ENCODE assay signal across 9 cellular contexts in the genomic region with DNA sequence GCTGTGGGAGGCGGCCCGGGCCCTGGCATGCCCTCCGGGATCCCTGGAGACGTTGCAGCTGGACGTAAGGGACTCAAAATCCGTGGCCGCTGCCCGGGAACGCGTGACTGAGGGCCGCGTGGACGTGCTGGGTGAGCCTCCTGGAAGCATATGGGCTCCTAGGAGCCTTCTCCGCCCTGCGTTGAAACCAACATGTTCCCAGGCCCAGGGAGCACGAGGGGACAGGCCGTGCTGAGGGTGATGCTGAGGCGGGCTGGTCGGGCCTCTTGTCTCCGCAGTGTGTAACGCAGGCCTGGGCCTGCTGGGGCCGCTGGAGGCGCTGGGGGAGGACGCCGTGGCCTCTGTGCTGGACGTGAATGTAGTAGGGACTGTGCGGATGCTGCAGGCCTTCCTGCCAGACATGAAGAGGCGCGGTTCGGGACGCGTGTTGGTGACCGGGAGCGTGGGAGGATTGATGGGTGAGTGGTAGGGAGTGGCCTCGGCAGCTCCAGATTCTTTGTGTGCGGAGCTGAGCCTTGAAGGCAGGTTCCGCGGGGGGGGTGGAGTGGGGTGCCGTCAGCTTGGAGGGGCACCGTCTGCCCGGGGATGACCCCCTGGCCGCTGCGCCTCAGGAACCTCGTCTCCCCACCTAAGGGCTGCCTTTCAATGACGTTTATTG. TPM values are rescaled to one million over a fixed set of nuclear protein-coding genes. Genes with fewer than 3 reads are reported as not detected.
DNase-seq lines count a peak whose midpoint lies in the region; ATAC-seq lines count a peak whose summit lies in the region.
"Had no signal": no experiment of that assay in that cellular context is flagged by ENCODE, and none has a peak within 500 bp of the region (broad histone marks: within the 10 kb centered on the region; RNA-seq: fewer than 3 reads in every experiment).

No MANE protein-coding gene starts in this region.

- peak overlapping the region; percentile 85 for H3K4me3 Mint-ChIP-seq in activated CD4-positive, alpha-beta T cell treated with anti-CD3 and anti-CD28 coated beads for 36 hours
- peak overlapping the region; percentile 91 for H3K4me3 Mint-ChIP-seq in activated CD4-positive, alpha-beta memory T cell treated with anti-CD3 and anti-CD28 coated beads, Interleukin-2, amount 10 ng/mL, durations not matched to agents 7 days and 5 days
- H3K4me3 Mint-ChIP-seq in stimulated activated naive B cell treated with anti-CD40 and anti-IgM and Interleukin-4, amounts not matched to agents 10 μg/mL and 1 μg/mL and 100 μg/mL, for 72 hours, result peak overlapping the region; percentile 93 to 99

- no peak for DNase-seq in activated CD4-positive, alpha-beta T cell treated with anti-CD3 and anti-CD28 coated beads for 36 hours
- DNase-seq in activated CD4-positive, alpha-beta T cell treated with anti-CD3 and anti-CD28 coated beads for 48 hours, result no peak
- DNase-seq in activated CD4-positive, alpha-beta memory T cell treated with anti-CD3 and anti-CD28 coated beads, Interleukin-2, amount 10 ng/mL, durations not matched to agents 7 days and 5 days, result no peak
- DNase-seq in hepatic stellate cell (ENCODE audit: low spot score), result peak; percentile 78
- DNase-seq in stimulated activated naive B cell treated with anti-CD40 and anti-IgM and Interleukin-4, amounts not matched to agents 10 μg/mL and 1 μg/mL and 100 μg/mL, for 72 hours, result no peak
- no peak for DNase-seq in NOMO-1 (lab: John Stamatoyannopoulos, UW; ENCODE audit: unreplicated experiment in 2 of 2)
- DNase-seq: kidney glomerular epithelial cell had no signal

- CTCF ChIA-PET in activated CD4-positive, alpha-beta T cell treated with anti-CD3 and anti-CD28 coated beads for 36 hours (lab: Charles Lee), result interaction anchor here (0.6 to 2.0 kb wide), 2 partner anchors 18 to 325 kb away, joined by 3 to 8 read pairs; a partner anchor contains a TSS
- CTCF ChIA-PET in activated CD4-positive, alpha-beta memory T cell treated with anti-CD3 and anti-CD28 coated beads, Interleukin-2, amount 10 ng/mL, durations not matched to agents 7 days and 5 days (lab: Charles Lee), result interaction anchor here (1.2 to 2.1 kb wide), 2 partner anchors 23 to 149 kb away, joined by 3 to 6 read pairs; no protein-coding TSS in a partner anchor

- no peaks in the 10 kb centered on the region for H3K27me3 Mint-ChIP-seq in activated CD4-positive, alpha-beta T cell treated with anti-CD3 and anti-CD28 coated beads for 36 hours
- H3K27me3 Mint-ChIP-seq in activated CD4-positive, alpha-beta memory T cell treated with anti-CD3 and anti-CD28 coated beads, Interleukin-2, amount 10 ng/mL, durations not matched to agents 7 days and 5 days, result no peaks in the 10 kb centered on the region
- H3K27me3 Mint-ChIP-seq in stimulated activated naive B cell treated with anti-CD40 and anti-IgM and Interleukin-4, amounts not matched to agents 10 μg/mL and 1 μg/mL and 100 μg/mL, for 72 hours, result no peaks in the 10 kb centered on the region

- POLR2A ChIA-PET in activated CD4-positive, alpha-beta T cell treated with anti-CD3 and anti-CD28 coated beads for 36 hours (lab: Charles Lee), result interaction anchor here (0.6 kb wide), 1 partner anchor 165 kb away, joined by 5 read pairs; a partner anchor contains a TSS
- POLR2A ChIA-PET in activated CD4-positive, alpha-beta memory T cell treated with anti-CD3 and anti-CD28 coated beads, Interleukin-2, amount 10 ng/mL, durations not matched to agents 7 days and 5 days (lab: Charles Lee), result interaction anchor here (1.8 to 2.2 kb wide), 4 partner anchors 12 to 24 kb away, joined by 10 to 23 read pairs (median 14); a partner anchor contains a TSS

- no peak overlapping the region for H3K27ac Mint-ChIP-seq in activated CD4-positive, alpha-beta T cell treated with anti-CD3 and anti-CD28 coated beads for 36 hours
- H3K27ac Mint-ChIP-seq in activated CD4-positive, alpha-beta memory T cell treated with anti-CD3 and anti-CD28 coated beads, Interleukin-2, amount 10 ng/mL, durations not matched to agents 7 days and 5 days, result no peak overlapping the region
- H3K27ac Mint-ChIP-seq in stimulated activated naive B cell treated with anti-CD40 and anti-IgM and Interleukin-4, amounts not matched to agents 10 μg/mL and 1 μg/mL and 100 μg/mL, for 72 hours, result peak overlapping the region; percentile 92

- H3K9me3 Mint-ChIP-seq in activated CD4-positive, alpha-beta T cell treated with anti-CD3 and anti-CD28 coated beads for 36 hours (ENCODE audit: low read depth), result no peaks in the 10 kb centered on the region
- no peaks in the 10 kb centered on the region for H3K9me3 Mint-ChIP-seq in activated CD4-positive, alpha-beta memory T cell treated with anti-CD3 and anti-CD28 coated beads, Interleukin-2, amount 10 ng/mL, durations not matched to agents 7 days and 5 days
- no peaks in the 10 kb centered on the region for H3K9me3 Mint-ChIP-seq in stimulated activated naive B cell treated with anti-CD40 and anti-IgM and Interleukin-4, amounts not matched to agents 10 μg/mL and 1 μg/mL and 100 μg/mL, for 72 hours

- no peaks in the 10 kb centered on the region for H3K36me3 Mint-ChIP-seq in activated CD4-positive, alpha-beta T cell treated with anti-CD3 and anti-CD28 coated beads for 36 hours (ENCODE audit: low read depth)
- H3K36me3 Mint-ChIP-seq in activated CD4-positive, alpha-beta memory T cell treated with anti-CD3 and anti-CD28 coated beads, Interleukin-2, amount 10 ng/mL, durations not matched to agents 7 days and 5 days (ENCODE audit: low read depth), result no peaks in the 10 kb centered on the region
- H3K36me3 Mint-ChIP-seq in stimulated activated naive B cell treated with anti-CD40 and anti-IgM and Interleukin-4, amounts not matched to agents 10 μg/mL and 1 μg/mL and 100 μg/mL, for 72 hours, result peaks cover 2 to 25% of the 10 kb centered on the region in 2 donors

- intact Hi-C loops in activated CD4-positive, alpha-beta T cell treated with anti-CD3 and anti-CD28 coated beads for 36 hours (cut with DNase I, micrococcal nuclease), result no loop called here

- ATAC-seq in activated CD4-positive, alpha-beta T cell treated with anti-CD3 and anti-CD28 coated beads for 36 hours, result no peak
- no peak for ATAC-seq in stimulated activated naive B cell treated with anti-CD40 and anti-IgM and Interleukin-4, amounts not matched to agents 10 μg/mL and 1 μg/mL and 100 μg/mL, for 72 hours (replicated peaks)
- no peak for ATAC-seq in GM19395 (IDR thresholded peaks at IDR 0.05; ENCODE audit: unreplicated experiment)
- ATAC-seq in GM18870 (IDR thresholded peaks at IDR 0.05; ENCODE audit: unreplicated experiment), result no peak

- H3K4me1 Mint-ChIP-seq in activated CD4-positive, alpha-beta T cell treated with anti-CD3 and anti-CD28 coated beads for 36 hours, result peaks cover 30% of the 10 kb centered on the region
- H3K4me1 Mint-ChIP-seq in activated CD4-positive, alpha-beta memory T cell treated with anti-CD3 and anti-CD28 coated beads, Interleukin-2, amount 10 ng/mL, durations not matched to agents 7 days and 5 days, result peaks cover 30% of the 10 kb centered on the region
- peaks cover 27 to 47% of the 10 kb centered on the region in 2 donors for H3K4me1 Mint-ChIP-seq in stimulated activated naive B cell treated with anti-CD40 and anti-IgM and Interleukin-4, amounts not matched to agents 10 μg/mL and 1 μg/mL and 100 μg/mL, for 72 hours

RNA-seq across cellular contexts. Expression of a gene that starts 0.6 kb away (rescaled TPM):
- under 1 TPM; 0.35 to 0.41 TPM for total RNA-seq in activated CD4-positive, alpha-beta T cell treated with anti-CD3 and anti-CD28 coated beads for 36 hours
- under 1 TPM; 0.73 to 0.76 TPM for total RNA-seq in activated CD4-positive, alpha-beta memory T cell treated with anti-CD3 and anti-CD28 coated beads, Interleukin-2, amount 10 ng/mL, durations not matched to agents 7 days and 5 days

RNA-seq across cellular contexts. Expression of a gene that starts 8.7 kb away (rescaled TPM):
- total RNA-seq in activated CD4-positive, alpha-beta T cell treated with anti-CD3 and anti-CD28 coated beads for 36 hours, result 100 to 1,000 TPM in 1 of 2 experiments, 10 to 100 TPM in 1; 83.3 to 105 TPM
- total RNA-seq in activated CD4-positive, alpha-beta memory T cell treated with anti-CD3 and anti-CD28 coated beads, Interleukin-2, amount 10 ng/mL, durations not matched to agents 7 days and 5 days, result 10 to 100 TPM; 80.1 to 84.3 TPM

RNA-seq across cellular contexts. Expression of a gene that starts 13.6 kb away (rescaled TPM):
- 10 to 100 TPM; 38.7 to 40.7 TPM for total RNA-seq in activated CD4-positive, alpha-beta T cell treated with anti-CD3 and anti-CD28 coated beads for 36 hours
- 10 to 100 TPM; 52.2 to 53.8 TPM for total RNA-seq in activated CD4-positive, alpha-beta memory T cell treated with anti-CD3 and anti-CD28 coated beads, Interleukin-2, amount 10 ng/mL, durations not matched to agents 7 days and 5 days

RNA-seq across cellular contexts. Expression of a gene that starts 17.2 kb away (rescaled TPM):
- total RNA-seq in activated CD4-positive, alpha-beta T cell treated with anti-CD3 and anti-CD28 coated beads for 36 hours, result 10 to 100 TPM in 1 of 2 experiments, 1 to 10 TPM in 1; 9.7 to 12.5 TPM
- 10 to 100 TPM; 15.9 to 17.5 TPM for total RNA-seq in activated CD4-positive, alpha-beta memory T cell treated with anti-CD3 and anti-CD28 coated beads, Interleukin-2, amount 10 ng/mL, durations not matched to agents 7 days and 5 days

RNA-seq across cellular contexts. Expression of a gene that starts 24.2 kb away (rescaled TPM):
- total RNA-seq in activated CD4-positive, alpha-beta T cell treated with anti-CD3 and anti-CD28 coated beads for 36 hours, result 10 to 100 TPM; 27.0 to 28.9 TPM
- 10 to 100 TPM; 14.7 to 16.1 TPM for total RNA-seq in activated CD4-positive, alpha-beta memory T cell treated with anti-CD3 and anti-CD28 coated beads, Interleukin-2, amount 10 ng/mL, durations not matched to agents 7 days and 5 days
